ENCODE assay signal across 26 cellular contexts in the genomic region with DNA sequence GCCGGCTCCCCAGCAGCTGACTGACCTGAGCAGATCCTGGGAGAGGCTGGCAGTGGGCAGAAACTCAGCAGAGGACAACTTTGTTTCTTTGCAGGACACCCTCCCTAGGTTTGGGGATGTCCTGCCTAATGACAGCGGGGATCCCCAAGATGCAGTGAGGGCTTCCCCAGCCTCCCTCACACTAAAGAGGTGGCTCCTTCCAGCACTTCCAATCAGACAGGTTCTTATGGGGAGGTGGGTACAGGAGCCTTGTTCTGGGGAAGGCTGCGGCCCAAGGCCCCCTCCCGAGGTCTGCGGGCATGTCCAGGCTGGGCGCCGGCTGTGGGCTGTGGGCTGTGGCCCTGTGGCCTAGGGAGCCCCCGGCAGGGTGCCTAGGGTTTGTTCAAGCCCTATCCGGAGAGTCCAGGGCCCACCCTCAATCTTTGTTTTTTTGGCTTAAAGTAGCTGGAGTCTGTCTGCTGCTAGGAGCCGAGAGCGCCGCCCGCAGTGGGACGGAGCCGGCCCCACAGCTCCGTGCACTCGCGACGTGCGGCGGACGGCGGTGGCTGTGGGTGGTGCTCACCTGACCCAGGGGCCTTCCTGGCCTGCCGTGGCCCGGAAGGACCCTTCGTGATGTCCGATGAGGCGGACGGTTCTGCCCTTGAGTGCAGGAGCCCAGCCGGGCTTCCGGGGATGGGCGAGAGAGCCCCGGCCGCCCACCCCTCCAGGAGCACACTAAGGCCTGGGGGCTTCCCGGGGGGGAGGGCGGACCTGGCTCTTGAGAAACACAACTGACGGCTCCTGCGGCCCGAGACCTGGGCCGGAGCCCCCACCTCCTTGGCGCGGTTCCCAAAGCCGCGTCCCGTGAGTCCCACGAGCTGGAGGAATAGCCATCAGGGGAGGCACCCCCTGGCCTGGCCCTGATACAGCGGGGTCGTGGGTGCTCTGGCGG. TPM values are rescaled to one million over a fixed set of nuclear protein-coding genes. Genes with fewer than 3 reads are reported as not detected.
DNase-seq lines count a peak whose midpoint lies in the region; ATAC-seq and TF ChIP-seq lines count a peak whose summit lies in the region.
"Had no signal": no experiment of that assay in that cellular context is flagged by ENCODE, and none has a peak within 500 bp of the region (broad histone marks: within the 10 kb centered on the region; RNA-seq: fewer than 3 reads in every experiment).

No MANE protein-coding gene starts in this region.

- intact Hi-C loops in activated CD8-positive, alpha-beta T cell treated with anti-CD3 and anti-CD28 coated beads for 36 hours (cut with micrococcal nuclease): no loop called here
- intact Hi-C loops in lower lobe of right lung (cut with DNase I) (no loop called here), spleen (cut with DNase I; ENCODE audit: low total_unique reads) (no loop called here)

- DNase-seq in activated CD8-positive, alpha-beta T cell treated with anti-CD3 and anti-CD28 coated beads for 36 hours: peak; percentile 0
- DNase-seq in activated CD8-positive, alpha-beta T cell treated with anti-CD3 and anti-CD28 coated beads, Interleukin-2, amount 10 ng/mL, durations not matched to agents 7 days and 5 days: no peak
- DNase-seq in WTC11 (ENCODE audit: low spot score) (peak; percentile 15), lower lobe of right lung (peak; percentile 45), spleen (peak; percentile 74), MG63 (no peak)
- DNase-seq in activated CD8-positive, alpha-beta memory T cell treated with anti-CD3 and anti-CD28 coated beads, Interleukin-2, amount 50 U/mL, for 4 hours: no peak
- DNase-seq: activated B cell treated with CpG ODN at 0.5 μM for 24 hours; activated CD4-positive, alpha-beta T cell treated with anti-CD3 and anti-CD28 coated beads, Interleukin-2, amount 50 U/mL, for 4 hours; amniotic stem cell; CD8-positive, alpha-beta T cell; cortex of kidney; esophagus squamous epithelium; hypothalamus; islet precursor cell; NCI-H1105 treated with DMSO at 0.1 percent for 48 hours; NCI-H2081; NCI-H345; NCI-H774; Right ventricle myocardium superior; stimulated activated CD4-positive, alpha-beta T cell treated with anti-CD3 and anti-CD28 coated beads, Interleukin-4, amount 100 ng/mL, for 24 hours; stimulated activated naive B cell treated with anti-CD40 and anti-IgM and Interleukin-4, amounts not matched to agents 10 μg/mL and 1 μg/mL and 100 μg/mL, for 72 hours had no signal

- no peak for ATAC-seq in activated CD8-positive, alpha-beta T cell treated with anti-CD3 and anti-CD28 coated beads for 36 hours
- no peak for ATAC-seq in activated CD8-positive, alpha-beta T cell treated with anti-CD3 and anti-CD28 coated beads, Interleukin-2, amount 10 ng/mL, durations not matched to agents 7 days and 5 days
- ATAC-seq in WTC11 (no peak), lower lobe of right lung (no peak), GM19467 (IDR thresholded peaks at IDR 0.05; ENCODE audit: unreplicated experiment) (no peak)
- ATAC-seq: CD8-positive, alpha-beta T cell had no signal

- H3K4me1 ChIP-seq in lower lobe of right lung (peaks cover 17% of the 10 kb centered on the region), spleen (peaks cover 17 to 61% (median 34%) of the 10 kb centered on the region in 6 donors)

- peaks cover 4% of the 10 kb centered on the region for H3K9me3 Mint-ChIP-seq in activated CD8-positive, alpha-beta T cell treated with anti-CD3 and anti-CD28 coated beads for 36 hours
- H3K9me3 Mint-ChIP-seq in activated CD8-positive, alpha-beta T cell treated with anti-CD3 and anti-CD28 coated beads, Interleukin-2, amount 10 ng/mL, durations not matched to agents 7 days and 5 days (ENCODE audit: insufficient read depth): no peaks in the 10 kb centered on the region
- peaks cover 6% of the 10 kb centered on the region for H3K9me3 Mint-ChIP-seq in WTC11
- H3K9me3 Mint-ChIP-seq: CD8-positive, alpha-beta T cell had no signal

- H3K4me3 ChIP-seq in lower lobe of right lung (no peak overlapping the region), spleen (no peak overlapping the region), MG63 (no peak overlapping the region)
- H3K4me3 ChIP-seq: esophagus squamous epithelium, thoracic aorta had no signal

- TF ChIP-seq CTCF in activated CD8-positive, alpha-beta T cell treated with anti-CD3 and anti-CD28 coated beads for 36 hours (IDR thresholded peaks at IDR 0.05): no peak
- no peak for TF ChIP-seq CTCF in WTC11 (IDR thresholded peaks at IDR 0.05)
- TF ChIP-seq CTCF in lower lobe of right lung (IDR thresholded peaks at IDR 0.05): no peak
- TF ChIP-seq CTCF in spleen (IDR thresholded peaks at IDR 0.05 in 8 of 11, conservative IDR thresholded peaks at IDR 0.05 in 3 of 11): no peak

- H3K9me3 ChIP-seq in lower lobe of right lung (no peaks in the 10 kb centered on the region), spleen (peaks cover 0 to 1% (median 0%) of the 10 kb centered on the region in 8 donors), MG63 (no peaks in the 10 kb centered on the region)
- H3K9me3 ChIP-seq: esophagus squamous epithelium, neutrophil, thoracic aorta had no signal

- 86 to 89% (median 87%) methylated on average over 41 to 49 of the region's 49 CpGs for WGBS in spleen, 5 donors

- no peak overlapping the region for H3K27ac Mint-ChIP-seq in activated CD8-positive, alpha-beta T cell treated with anti-CD3 and anti-CD28 coated beads for 36 hours
- H3K27ac Mint-ChIP-seq in activated CD8-positive, alpha-beta T cell treated with anti-CD3 and anti-CD28 coated beads, Interleukin-2, amount 10 ng/mL, durations not matched to agents 7 days and 5 days: no peak overlapping the region
- H3K27ac Mint-ChIP-seq in WTC11: no peak overlapping the region
- H3K27ac Mint-ChIP-seq: activated B cell treated with CpG ODN at 0.5 μM for 24 hours; CD8-positive, alpha-beta T cell; stimulated activated naive B cell treated with anti-CD40 and anti-IgM and Interleukin-4, amounts not matched to agents 10 μg/mL and 1 μg/mL and 100 μg/mL, for 72 hours had no signal

- H3K4me3 Mint-ChIP-seq in activated CD8-positive, alpha-beta T cell treated with anti-CD3 and anti-CD28 coated beads for 36 hours: no peak overlapping the region
- no peak overlapping the region for H3K4me3 Mint-ChIP-seq in activated CD8-positive, alpha-beta T cell treated with anti-CD3 and anti-CD28 coated beads, Interleukin-2, amount 10 ng/mL, durations not matched to agents 7 days and 5 days
- no peak overlapping the region for H3K4me3 Mint-ChIP-seq in WTC11
- H3K4me3 Mint-ChIP-seq: activated B cell treated with CpG ODN at 0.5 μM for 24 hours; CD8-positive, alpha-beta T cell; stimulated activated naive B cell treated with anti-CD40 and anti-IgM and Interleukin-4, amounts not matched to agents 10 μg/mL and 1 μg/mL and 100 μg/mL, for 72 hours had no signal

- no peaks in the 10 kb centered on the region for H3K36me3 Mint-ChIP-seq in activated CD8-positive, alpha-beta T cell treated with anti-CD3 and anti-CD28 coated beads for 36 hours (ENCODE audit: low read depth)
- H3K36me3 Mint-ChIP-seq in activated CD8-positive, alpha-beta T cell treated with anti-CD3 and anti-CD28 coated beads, Interleukin-2, amount 10 ng/mL, durations not matched to agents 7 days and 5 days (ENCODE audit: low read depth): no peaks in the 10 kb centered on the region
- H3K36me3 Mint-ChIP-seq in WTC11: no peaks in the 10 kb centered on the region; the same call in 1 of the 2 replicates
- H3K36me3 Mint-ChIP-seq: CD8-positive, alpha-beta T cell had no signal

- H3K36me3 ChIP-seq in lower lobe of right lung: no peaks in the 10 kb centered on the region
- no peaks in the 10 kb centered on the region for H3K36me3 ChIP-seq in spleen
- H3K36me3 ChIP-seq in MG63: no peaks in the 10 kb centered on the region
- H3K36me3 ChIP-seq: esophagus squamous epithelium, neutrophil, thoracic aorta had no signal

- CTCF ChIA-PET in activated CD8-positive, alpha-beta T cell treated with anti-CD3 and anti-CD28 coated beads for 36 hours (lab: Charles Lee): no interaction called here
- CTCF ChIA-PET in activated CD8-positive, alpha-beta T cell treated with anti-CD3 and anti-CD28 coated beads, Interleukin-2, amount 10 ng/mL, durations not matched to agents 7 days and 5 days (lab: Charles Lee): no interaction called here
- CTCF ChIA-PET in WTC11 (lab: Charles Lee): interaction anchor here (1.3 kb wide), 1 partner anchor 12 kb away, joined by 5 read pairs; no protein-coding TSS in a partner anchor

- H3K4me1 Mint-ChIP-seq in activated CD8-positive, alpha-beta T cell treated with anti-CD3 and anti-CD28 coated beads for 36 hours (ENCODE audit: low read depth): no peaks in the 10 kb centered on the region
- no peaks in the 10 kb centered on the region for H3K4me1 Mint-ChIP-seq in activated CD8-positive, alpha-beta T cell treated with anti-CD3 and anti-CD28 coated beads, Interleukin-2, amount 10 ng/mL, durations not matched to agents 7 days and 5 days (ENCODE audit: low read depth)
- peaks cover 15% of the 10 kb centered on the region for H3K4me1 Mint-ChIP-seq in WTC11
- H3K4me1 Mint-ChIP-seq: activated B cell treated with CpG ODN at 0.5 μM for 24 hours had no signal

- H3K27me3 ChIP-seq in lower lobe of right lung (ENCODE audit: low read depth) (no peaks in the 10 kb centered on the region), spleen (replicated peaks in 1 of 7) (no peaks in the 10 kb centered on the region), MG63 (no peaks in the 10 kb centered on the region)
- H3K27me3 ChIP-seq: esophagus squamous epithelium, neutrophil had no signal

- POLR2A ChIA-PET in activated CD8-positive, alpha-beta T cell treated with anti-CD3 and anti-CD28 coated beads for 36 hours (lab: Charles Lee): no interaction called here
- POLR2A ChIA-PET in activated CD8-positive, alpha-beta T cell treated with anti-CD3 and anti-CD28 coated beads, Interleukin-2, amount 10 ng/mL, durations not matched to agents 7 days and 5 days (lab: Charles Lee): no interaction called here
- POLR2A ChIA-PET in WTC11 (lab: Charles Lee): no interaction called here

- H3K27ac ChIP-seq in lower lobe of right lung: no peak overlapping the region
- H3K27ac ChIP-seq in spleen: peak overlapping the region in 6 of 8 donors; percentile 36 to 78 (median 70)
- H3K27ac ChIP-seq: 22Rv1, esophagus squamous epithelium, neutrophil had no signal

- no peak for TF ChIP-seq POLR2A in spleen (IDR thresholded peaks at IDR 0.05)

- H3K27me3 Mint-ChIP-seq in activated CD8-positive, alpha-beta T cell treated with anti-CD3 and anti-CD28 coated beads for 36 hours: no peaks in the 10 kb centered on the region
- H3K27me3 Mint-ChIP-seq in activated CD8-positive, alpha-beta T cell treated with anti-CD3 and anti-CD28 coated beads, Interleukin-2, amount 10 ng/mL, durations not matched to agents 7 days and 5 days (ENCODE audit: low read depth): no peaks in the 10 kb centered on the region
- no peaks in the 10 kb centered on the region for H3K27me3 Mint-ChIP-seq in WTC11 (ENCODE audit: low read depth)
- H3K27me3 Mint-ChIP-seq: activated B cell treated with CpG ODN at 0.5 μM for 24 hours had no signal

RNA-seq across cellular contexts. Expression of a gene that starts 57.2 kb away (rescaled TPM):
- 10 to 100 TPM; 16.7 to 18.8 TPM for total RNA-seq in activated CD8-positive, alpha-beta T cell treated with anti-CD3 and anti-CD28 coated beads for 36 hours
- under 1 TPM; 0.50 to 0.79 TPM for total RNA-seq in activated CD8-positive, alpha-beta T cell treated with anti-CD3 and anti-CD28 coated beads, Interleukin-2, amount 10 ng/mL, durations not matched to agents 7 days and 5 days
- total RNA-seq in WTC11 (2021) (114 to 131 TPM (median 129 TPM) in 3 replicates), lower lobe of right lung (27.1 TPM), spleen (10 to 100 TPM; 16.1 to 49.5 (median 24.5) TPM)
- 10 to 100 TPM in 1 of 3 donors, 1 to 10 TPM in 2; 6.1 to 16.8 (median 9.9) TPM for polyA plus RNA-seq in spleen
- total RNA-seq in MG63 (2014; rRNA removed; shearing (Covaris generic); ENCODE audit: low replicate concordance): 4.9 and 33.7 TPM in 2 replicates

Comparison
In these comparisons a context has a peak if more than half of its experiments do, and no peak if none do; other contexts are left out.
1. DNase-seq: peak in activated CD8-positive, alpha-beta T cell treated with anti-CD3 and anti-CD28 coated beads for 36 hours (single experiment), WTC11 (single experiment), lower lobe of right lung (single experiment) and spleen (single experiment); none in activated CD8-positive, alpha-beta T cell treated with anti-CD3 and anti-CD28 coated beads, Interleukin-2, amount 10 ng/mL, durations not matched to agents 7 days and 5 days (single experiment), MG63 (single experiment) and activated CD8-positive, alpha-beta memory T cell treated with anti-CD3 and anti-CD28 coated beads, Interleukin-2, amount 50 U/mL, for 4 hours (single experiment).